Comparison of ENCODE assay signal across 8 cellular contexts in genomic region chr1:11037740-11038182, GRCh38. TPM values are rescaled to one million over a fixed set of nuclear protein-coding genes. Genes with fewer than 3 reads are reported as not detected.
DNase-seq lines count a peak whose midpoint lies in the region; ATAC-seq, FAIRE-seq and TF ChIP-seq lines count a peak whose summit lies in the region.

No MANE protein-coding gene starts in this region.

- no peak overlapping the region for H3K4me2 ChIP-seq in mammary epithelial cell (ENCODE audit: insufficient read depth, low read depth, low read length)

- POLR2A ChIA-PET in HEK293 (lab: Yijun Ruan, JAX): interaction anchor here (0.5 to 1.2 kb wide), 5 partner anchors 22 to 708 kb away, joined by 3 to 9 read pairs (median 4); partner anchors contain the start of gene SRM

- H3K27me3 ChIP-seq in mammary epithelial cell (ENCODE audit: insufficient read depth, low read length): no peaks in the 10 kb centered on the region

- CTCF ChIA-PET in HEK293 (lab: Yijun Ruan, JAX) (interaction anchor here (0.5 to 5.1 kb wide), 92 partner anchors 10 to 1565 kb away, joined by 3 to 95 read pairs (median 4); partner anchors contain the start of genes EXOSC10, FBXO6, MASP2 and MTOR), mammary epithelial cell (lab: Charles Lee; ENCODE audit: low non-redundant PET) (interaction anchor here (0.5 to 1.0 kb wide), 7 partner anchors 62 to 870 kb away, joined by 3 to 9 read pairs (median 4); partner anchors contain the start of gene FBXO6)

- dilution Hi-C loops in mammary epithelial cell (cut with HindIII; ENCODE audit: low sequenced_read_pairs): no loop called here

- no TSS peak for BruUV-seq in mammary epithelial cell (replicated peaks; lab: Mats Ljungman, UMichigan)

- H3K4me3 ChIP-seq in HEK293 (ENCODE audit: low read depth, low read length): no peak overlapping the region
- H3K4me3 ChIP-seq in WI38 (ENCODE audit: low read depth, low read length): no peak overlapping the region
- H3K4me3 ChIP-seq in mammary epithelial cell (replicated peaks in 1 of 3; ENCODE audit: insufficient read depth in 1 of 3, low read depth in 2 of 3, low read length in 3 of 3): no peak overlapping the region

- H3K9me3 ChIP-seq in HEK293 (ENCODE audit: control insufficient read depth, insufficient read depth, low read depth, low read length) (no peaks in the 10 kb centered on the region), mammary epithelial cell (replicated peaks; ENCODE audit: insufficient read depth, low read length) (no peaks in the 10 kb centered on the region)

- peak; percentile 94 for TF ChIP-seq CTCF in HEK293 (tag by site-specific recombination; IDR thresholded peaks at IDR 0.05)
- TF ChIP-seq CTCF in WI38 (IDR thresholded peaks at IDR 0.05; ENCODE audit: low read depth, low read length): peak; percentile 94
- TF ChIP-seq CTCF in mammary epithelial cell (conservative IDR thresholded peaks at IDR 0.05 in 1 of 2, IDR thresholded peaks at IDR 0.05 in 1 of 2; ENCODE audit: extremely low read depth in 1 of 2, insufficient read depth in 1 of 2, low read depth in 1 of 2, low read length in 2 of 2): peak; percentile 98 to 99

- in situ Hi-C loops in mammary epithelial cell (cut with MboI; ENCODE audit: low sequenced_read_pairs in 2 of 2): loop anchor here in 1 of 2 donors (25.0 kb wide), 1 partner anchor 600 kb away; no protein-coding TSS in a partner anchor

- H4K20me1 ChIP-seq in mammary epithelial cell (ENCODE audit: insufficient read depth, low read length): no peaks in the 10 kb centered on the region

- DNase-seq in CMK (ENCODE audit: low read depth): peak; percentile 82
- peak; percentile 59 for DNase-seq in NCI-H2196 treated with DMSO at 0.1 percent for 48 hours (lab: John Stamatoyannopoulos, UW; ENCODE audit: unreplicated experiment)
- peak; percentile 68 for DNase-seq in mammary epithelial cell
- peak; percentile 91 for DNase-seq in stimulated activated CD4-positive, alpha-beta T cell treated with anti-CD3 and anti-CD28 coated beads, Interleukin-15, amount 100 ng/mL, for 24 hours

- intact Hi-C loops in mammary epithelial cell (cut with micrococcal nuclease): loop anchor here (1.0 to 10.0 kb wide), 10 partner anchors 23 to 1170 kb away; partner anchors contain the start of genes DISP3 and SRM

- peak; percentile 68 for FAIRE-seq in islet of Langerhans (lab: Jason Lieb, UNC)

- 0% methylated on average over 8 of the region's 8 CpGs for whole genome bisulfite sequencing in mammary epithelial cell (ENCODE audit: low coverage, missing lambda C conversion rate)

- H3K27ac ChIP-seq in HEK293 (ENCODE audit: extremely low read depth, low read depth, low read length) (no peak overlapping the region), mammary epithelial cell (ENCODE audit: insufficient read depth, low read depth, low read length) (no peak overlapping the region)

- no peaks in the 10 kb centered on the region for H3K4me1 ChIP-seq in HEK293 (ENCODE audit: control insufficient read depth, insufficient read depth, low read length)
- H3K4me1 ChIP-seq in mammary epithelial cell (ENCODE audit: insufficient read depth, low read length): no peaks in the 10 kb centered on the region

- H2AFZ ChIP-seq in mammary epithelial cell (ENCODE audit: low read depth, low read length): no peak overlapping the region

- H3K79me2 ChIP-seq in mammary epithelial cell (ENCODE audit: insufficient read depth, low read length): no peaks in the 10 kb centered on the region

- no peak for ATAC-seq in HG02588 (IDR thresholded peaks at IDR 0.05; ENCODE audit: unreplicated experiment)

- no peak overlapping the region for H3K9ac ChIP-seq in mammary epithelial cell (ENCODE audit: insufficient read depth, low read length)

- no peaks in the 10 kb centered on the region for H3K36me3 ChIP-seq in HEK293 (ENCODE audit: control insufficient read depth in 2 of 2, insufficient read depth in 1 of 2, low read length in 2 of 2)
- no peaks in the 10 kb centered on the region for H3K36me3 ChIP-seq in mammary epithelial cell (ENCODE audit: insufficient read depth, low read length)

TF ChIP-seq in HEK293, 187 proteins besides CTCF, POLR2A, EP300 and RAD21:
- no peak for TF ChIP-seq ZNF514 (tag by site-specific recombination; IDR thresholded peaks at IDR 0.05)
- TF ChIP-seq ZNF2 (tag by site-specific recombination; IDR thresholded peaks at IDR 0.05): peak; percentile 49; the same call in 1 of the 2 replicates
- peak; percentile 80 for TF ChIP-seq PRDM10 (tag by site-specific recombination; IDR thresholded peaks at IDR 0.05)
- TF ChIP-seq ZNF654 (tag by site-specific recombination; IDR thresholded peaks at IDR 0.05; ENCODE audit: low read depth): peak; percentile 98

RNA-seq across cellular contexts. Expression of gene MASP2, which starts 9.3 kb away (rescaled TPM):
- total RNA-seq in mammary epithelial cell: under 1 TPM in 1 of 2 donors, not detected in 1; 0.49 TPM
- 0.11 TPM for polyA plus RNA-seq in mammary epithelial cell
- polyA minus RNA-seq in mammary epithelial cell: not detected

RNA-seq across cellular contexts. Expression of gene SRM, which starts 22.1 kb away (rescaled TPM):
- 100 to 1,000 TPM in 1 of 2 donors, 10 to 100 TPM in 1; 32.3 to 187 TPM for total RNA-seq in mammary epithelial cell
- polyA plus RNA-seq in mammary epithelial cell: 164 TPM
- 246 TPM for polyA minus RNA-seq in mammary epithelial cell

RNA-seq across cellular contexts. Expression of gene TARDBP, which starts 25.3 kb away (rescaled TPM):
- total RNA-seq in mammary epithelial cell: 100 to 1,000 TPM in 1 of 2 donors, 10 to 100 TPM in 1; 32.2 to 122 TPM
- polyA plus RNA-seq in mammary epithelial cell: 88.6 TPM
- polyA minus RNA-seq in mammary epithelial cell: 241 TPM
